Comparison of ENCODE assay signal across 8 cellular contexts in the genomic region with DNA sequence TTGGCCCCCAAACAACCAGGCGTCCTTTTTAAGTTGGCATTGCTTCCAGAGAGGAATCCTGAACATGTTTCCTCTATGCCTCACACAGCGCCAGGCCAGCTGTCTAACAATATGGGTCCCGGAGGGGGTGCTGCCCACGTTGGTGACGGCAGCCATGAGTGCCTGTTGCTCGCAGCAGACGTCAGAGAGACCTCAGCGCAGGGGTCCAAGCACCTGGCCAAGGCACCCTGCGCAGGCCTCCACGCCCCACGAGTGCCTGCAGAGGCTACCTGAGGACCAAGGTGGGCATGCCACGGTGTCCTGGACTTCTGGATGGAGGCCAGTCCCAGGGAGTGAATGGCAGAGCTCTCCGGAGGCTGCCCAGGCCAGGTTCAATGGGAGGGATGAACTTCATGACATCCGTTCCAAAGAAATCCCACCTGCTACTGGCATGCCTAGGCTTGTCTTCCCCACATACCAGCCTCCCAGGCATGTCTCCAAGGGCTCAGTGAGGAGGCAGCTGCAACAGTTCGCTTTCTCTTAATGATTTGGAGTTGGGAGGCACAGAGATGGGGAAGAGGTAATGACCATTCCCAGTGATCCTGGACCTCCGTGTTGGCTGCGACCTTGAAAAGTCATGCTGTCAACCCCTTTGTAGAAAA. TPM values are rescaled to one million over a fixed set of nuclear protein-coding genes. Genes with fewer than 3 reads are reported as not detected.
DNase-seq lines count a peak whose midpoint lies in the region; ATAC-seq, FAIRE-seq and TF ChIP-seq lines count a peak whose summit lies in the region.

No MANE protein-coding gene starts in this region.

- H3K4me3 ChIP-seq in lower lobe of right lung (no peak overlapping the region), kidney (ENCODE audit: low read length in 2 of 2) (no peak overlapping the region)

- peak overlapping the region; percentile 74 for H3K27ac ChIP-seq in lower lobe of right lung
- no peak overlapping the region for H3K27ac ChIP-seq in kidney (ENCODE audit: low read depth in 2 of 2, low read length in 2 of 2)

- no peak overlapping the region for H3K9ac ChIP-seq in kidney (ENCODE audit: low read length in 2 of 2)

- H3K9me3 ChIP-seq in lower lobe of right lung (no peaks in the 10 kb centered on the region), kidney (ENCODE audit: control insufficient read depth in 1 of 2, low read length in 2 of 2) (no peaks in the 10 kb centered on the region)

- intact Hi-C loops in CD14-positive monocyte (cut with micrococcal nuclease) (no loop called here), lower lobe of right lung (cut with DNase I) (no loop called here), kidney (cut with DNase I) (no loop called here)

- peaks cover 0 to 2% (median 1%) of the 10 kb centered on the region in 3 donors for H3K27me3 Mint-ChIP-seq in CD14-positive monocyte (ENCODE audit: low read depth in 3 of 3)
- H3K27me3 Mint-ChIP-seq in activated naive CD8-positive, alpha-beta T cell treated with anti-CD3 and anti-CD28 coated beads for 36 hours = no peaks in the 10 kb centered on the region

- no peak overlapping the region for H3K4me3 Mint-ChIP-seq in CD14-positive monocyte
- H3K4me3 Mint-ChIP-seq in activated naive CD8-positive, alpha-beta T cell treated with anti-CD3 and anti-CD28 coated beads for 36 hours = peak overlapping the region; percentile 84

- H3K4me1 Mint-ChIP-seq in CD14-positive monocyte = peaks cover 57% of the 10 kb centered on the region
- peaks cover 64% of the 10 kb centered on the region for H3K4me1 Mint-ChIP-seq in activated naive CD8-positive, alpha-beta T cell treated with anti-CD3 and anti-CD28 coated beads for 36 hours

- TF ChIP-seq CTCF in CD14-positive monocyte (IDR thresholded peaks at IDR 0.05) (no peak), lower lobe of right lung (IDR thresholded peaks at IDR 0.05) (no peak), kidney (IDR thresholded peaks at IDR 0.05; ENCODE audit: borderline replicate concordance, extremely low read depth, insufficient read depth) (no peak)

- ATAC-seq in lower lobe of right lung (no peak), GM21381 (IDR thresholded peaks at IDR 0.05; ENCODE audit: unreplicated experiment) (no peak)

- no peak for FAIRE-seq in kidney (lab: Jason Lieb, UNC)

- H3K36me3 Mint-ChIP-seq in CD14-positive monocyte = peaks cover 6 to 19% of the 10 kb centered on the region in 2 donors
- H3K36me3 Mint-ChIP-seq in activated naive CD8-positive, alpha-beta T cell treated with anti-CD3 and anti-CD28 coated beads for 36 hours = peaks cover 7% of the 10 kb centered on the region

- no peak for DNase-seq in CD14-positive monocyte (ENCODE audit: low spot score)
- DNase-seq in NCI-H1417 treated with DMSO at 0.1 percent for 48 hours (lab: John Stamatoyannopoulos, UW) = peak; percentile 41
- no peak for DNase-seq in activated naive CD8-positive, alpha-beta T cell treated with anti-CD3 and anti-CD28 coated beads for 36 hours
- no peak for DNase-seq in lower lobe of right lung
- no peak for DNase-seq in ureter (ENCODE audit: low spot score)
- no peak for DNase-seq in kidney
- no peak for DNase-seq in stimulated activated naive CD4-positive, alpha-beta T cell (lab: John Stamatoyannopoulos, UW)

- H3K9me3 Mint-ChIP-seq in CD14-positive monocyte = no peaks in the 10 kb centered on the region
- no peaks in the 10 kb centered on the region for H3K9me3 Mint-ChIP-seq in activated naive CD8-positive, alpha-beta T cell treated with anti-CD3 and anti-CD28 coated beads for 36 hours

- H3K36me3 ChIP-seq in lower lobe of right lung = no peaks in the 10 kb centered on the region
- H3K36me3 ChIP-seq in kidney (ENCODE audit: control insufficient read depth in 1 of 2, insufficient read depth in 2 of 2, low read length in 2 of 2) = no peaks in the 10 kb centered on the region

- H3K27me3 ChIP-seq in lower lobe of right lung (ENCODE audit: low read depth) = no peaks in the 10 kb centered on the region

- H3K4me1 ChIP-seq in lower lobe of right lung (peaks cover 60% of the 10 kb centered on the region), kidney (ENCODE audit: control insufficient read depth in 1 of 2, insufficient read depth in 1 of 2, low read depth in 1 of 2, low read length in 2 of 2) (peaks cover 14 to 16% of the 10 kb centered on the region in 2 donors)

- peak overlapping the region in 6 of 7 donors; percentile 61 to 98 (median 94) for H3K27ac Mint-ChIP-seq in CD14-positive monocyte
- H3K27ac Mint-ChIP-seq in activated naive CD8-positive, alpha-beta T cell treated with anti-CD3 and anti-CD28 coated beads for 36 hours = peak overlapping the region; percentile 98

RNA-seq across cellular contexts. Expression of a gene that starts 11.6 kb away (rescaled TPM):
- 10 to 100 TPM; 38.7 to 42.0 TPM for polyA plus RNA-seq in CD14-positive monocyte
- 10 to 100 TPM; 80.1 to 82.4 TPM for total RNA-seq in activated naive CD8-positive, alpha-beta T cell treated with anti-CD3 and anti-CD28 coated beads for 36 hours
- total RNA-seq in lower lobe of right lung = 116 TPM
- 91.7 TPM for total RNA-seq in ureter
- total RNA-seq in kidney = 50.1 TPM
- polyA plus RNA-seq in kidney (ENCODE audit: insufficient read depth, low read depth, low replicate concordance) = 6.4 TPM
